Comparison of ENCODE assay signal across 1 cellular context in genomic region chr7:1694981-1695511, GRCh38.
A peak's percentile ranks its signal among the peaks of the same experiment; 100 is the strongest.
TF ChIP-seq lines count a peak whose summit lies in the region.

No MANE protein-coding gene starts in this region.

TF ChIP-seq in H1, 55 proteins besides CTCF, POLR2A, EP300 and RAD21:
- TF ChIP-seq NRF1 (IDR thresholded peaks at IDR 0.05; ENCODE audit: low read depth, low read length) = no peak
- TF ChIP-seq MAX (IDR thresholded peaks at IDR 0.05) = peak; percentile 57; the same call in 1 of the 2 replicates
